Comparison of ENCODE assay signal across 39 cellular contexts in genomic region chr7:8829100-8829499, GRCh38.
"Had no signal": no experiment of that assay in that cellular context is flagged by ENCODE, and none has a peak within 500 bp of the region (broad histone marks: within the 10 kb centered on the region; RNA-seq: fewer than 3 reads in every experiment).

No MANE protein-coding gene starts in this region.

- H3K4me1 Mint-ChIP-seq: activated naive CD4-positive, alpha-beta T cell treated with anti-CD3 and anti-CD28 coated beads, Interleukin-2, amount 10 ng/mL, durations not matched to agents 7 days and 5 days; activated naive CD4-positive, alpha-beta T cell treated with anti-CD3 and anti-CD28 coated beads, Interleukin-2, amount 50 U/mL, for 24 hours; activated naive CD8-positive, alpha-beta T cell treated with anti-CD3 and anti-CD28 coated beads for 36 hours; activated naive CD8-positive, alpha-beta T cell treated with anti-CD3 and anti-CD28 coated beads, Interleukin-2, amount 10 ng/mL, durations not matched to agents 7 days and 5 days; activated naive CD8-positive, alpha-beta T cell treated with anti-CD3 and anti-CD28 coated beads, Interleukin-2, amount 50 U/mL, for 24 hours; activated T-helper 17 cell treated with anti-CD3 and anti-CD28 coated beads, Interleukin-2, amount 50 U/mL, for 72 hours; brain; central memory CD8-positive, alpha-beta T cell had no signal

- H3K9me3 Mint-ChIP-seq: activated naive CD4-positive, alpha-beta T cell treated with anti-CD3 and anti-CD28 coated beads for 36 hours; activated naive CD4-positive, alpha-beta T cell treated with anti-CD3 and anti-CD28 coated beads, Interleukin-2, amount 50 U/mL, for 24 hours; activated T-helper 1 cell treated with anti-CD3 and anti-CD28 coated beads, Interleukin-12 subunit alpha, Interleukin-12 subunit beta, Interleukin-2, Interleukin-4 antibody, amounts not matched to agents 30 ng/mL and 10 ng/mL and 1 ng/mL, durations not matched to agents 14 hours and 24 hours and 36 hours had no signal

- H3K36me3 Mint-ChIP-seq: activated naive CD4-positive, alpha-beta T cell treated with anti-CD3 and anti-CD28 coated beads, Interleukin-2, amount 10 ng/mL, durations not matched to agents 7 days and 5 days; activated naive CD4-positive, alpha-beta T cell treated with anti-CD3 and anti-CD28 coated beads, Interleukin-2, amount 50 U/mL, for 24 hours; activated naive CD4-positive, alpha-beta T cell treated with anti-CD3 and anti-CD28 coated beads, Interleukin-2, amount 50 U/mL, for 72 hours; activated naive CD8-positive, alpha-beta T cell; activated naive CD8-positive, alpha-beta T cell treated with anti-CD3 and anti-CD28 coated beads for 36 hours; activated naive CD8-positive, alpha-beta T cell treated with anti-CD3 and anti-CD28 coated beads, Interleukin-2, amount 10 ng/mL, durations not matched to agents 7 days and 5 days; brain had no signal

- H3K9me3 ChIP-seq: adrenal gland, ascending aorta, body of pancreas, breast epithelium had no signal

- DNase-seq: activated effector memory CD4-positive, alpha-beta T cell treated with anti-CD3 and anti-CD28 coated beads, Interleukin-2, amount 50 U/mL, for 16 hours; activated effector memory CD4-positive, alpha-beta T cell treated with Interleukin-2 at 50 U/mL for 16 hours; activated gamma-delta T cell; activated gamma-delta T cell treated with Interleukin-2 at 50 U/mL for 16 hours; activated naive CD4-positive, alpha-beta T cell; activated naive CD4-positive, alpha-beta T cell treated with anti-CD3 and anti-CD28 coated beads for 36 hours; activated naive CD4-positive, alpha-beta T cell treated with anti-CD3 and anti-CD28 coated beads, Interleukin-2, amount 10 ng/mL, durations not matched to agents 7 days and 5 days; activated naive CD4-positive, alpha-beta T cell treated with anti-CD3 and anti-CD28 coated beads, Interleukin-2, amount 50 U/mL, for 16 hours; activated naive CD4-positive, alpha-beta T cell treated with Interleukin-2 at 50 U/mL for 16 hours; activated naive CD8-positive, alpha-beta T cell treated with anti-CD3 and anti-CD28 coated beads for 36 hours; activated naive CD8-positive, alpha-beta T cell treated with anti-CD3 and anti-CD28 coated beads, Interleukin-2, amount 10 ng/mL, durations not matched to agents 7 days and 5 days; activated naive CD8-positive, alpha-beta T cell treated with anti-CD3 and anti-CD28 coated beads, Interleukin-2, amount 50 U/mL, for 24 hours; activated T-cell treated with anti-CD3 and anti-CD28 coated beads, Interleukin-2, amount 50 U/mL, for 24 hours; activated T-cell treated with anti-CD3 and anti-CD28 coated beads, Interleukin-2, amount 50 U/mL, for 4 hours; activated T-cell treated with anti-CD3 and anti-CD28 coated beads, Interleukin-2, amount 50 U/mL, for 48 hours; activated T-cell treated with anti-CD3 and anti-CD28 coated beads, Interleukin-2, amount 50 U/mL, for 72 hours; adrenal gland; amniotic stem cell; amygdala; anterior cingulate cortex; aorta; body of pancreas; brain microvascular endothelial cell; caudate nucleus; central memory CD4-positive, alpha-beta T cell; cerebellar nuclear complex had no signal

- H3K27ac Mint-ChIP-seq: activated naive CD4-positive, alpha-beta T cell treated with anti-CD3 and anti-CD28 coated beads for 36 hours; activated naive CD4-positive, alpha-beta T cell treated with anti-CD3 and anti-CD28 coated beads, Interleukin-2, amount 50 U/mL, for 24 hours; activated naive CD4-positive, alpha-beta T cell treated with anti-CD3 and anti-CD28 coated beads, Interleukin-2, amount 50 U/mL, for 72 hours; activated naive CD8-positive, alpha-beta T cell; activated naive CD8-positive, alpha-beta T cell treated with anti-CD3 and anti-CD28 coated beads for 36 hours; activated naive CD8-positive, alpha-beta T cell treated with anti-CD3 and anti-CD28 coated beads, Interleukin-2, amount 10 ng/mL, durations not matched to agents 7 days and 5 days; activated naive CD8-positive, alpha-beta T cell treated with anti-CD3 and anti-CD28 coated beads, Interleukin-2, amount 50 U/mL, for 24 hours; activated T-cell treated with anti-CD3 and anti-CD28 coated beads, Interleukin-2, amount 50 U/mL, for 24 hours; activated T-cell treated with anti-CD3 and anti-CD28 coated beads, Interleukin-2, amount 50 U/mL, for 72 hours; activated T-helper 1 cell treated with anti-CD3 and anti-CD28 coated beads, Interleukin-12 subunit alpha, Interleukin-12 subunit beta, Interleukin-2, Interleukin-4 antibody, amounts not matched to agents 30 ng/mL and 10 ng/mL and 1 ng/mL, durations not matched to agents 14 hours and 24 hours and 36 hours; activated T-helper 17 cell treated with anti-CD3 and anti-CD28 coated beads, Interleukin-2, amount 50 U/mL, for 72 hours; activated T-helper 2 cell treated with anti-CD3 and anti-CD28 coated beads, Interferon-gamma antibody, Interleukin-2, Interleukin-4, amounts not matched to agents 10 μg/mL and 5 μg/mL and 100 μg/mL, durations not matched to agents 14 hours and 24 hours and 36 hours; brain had no signal

- FAIRE-seq: astrocyte, bronchial epithelial cell had no signal

- H3K4me3 ChIP-seq: adrenal gland, ascending aorta, body of pancreas, breast epithelium, cardiac muscle cell had no signal

- H3K36me3 ChIP-seq: adrenal gland, ascending aorta, brain microvascular endothelial cell, breast epithelium, cardiac muscle cell had no signal

- H3K4me3 Mint-ChIP-seq: activated naive CD4-positive, alpha-beta T cell treated with anti-CD3 and anti-CD28 coated beads for 36 hours; activated naive CD4-positive, alpha-beta T cell treated with anti-CD3 and anti-CD28 coated beads, Interleukin-2, amount 10 ng/mL, durations not matched to agents 7 days and 5 days; activated naive CD4-positive, alpha-beta T cell treated with anti-CD3 and anti-CD28 coated beads, Interleukin-2, amount 50 U/mL, for 24 hours; activated naive CD8-positive, alpha-beta T cell; activated naive CD8-positive, alpha-beta T cell treated with anti-CD3 and anti-CD28 coated beads for 36 hours; activated naive CD8-positive, alpha-beta T cell treated with anti-CD3 and anti-CD28 coated beads, Interleukin-2, amount 10 ng/mL, durations not matched to agents 7 days and 5 days; activated naive CD8-positive, alpha-beta T cell treated with anti-CD3 and anti-CD28 coated beads, Interleukin-2, amount 50 U/mL, for 24 hours; activated T-cell treated with anti-CD3 and anti-CD28 coated beads, Interleukin-2, amount 50 U/mL, for 24 hours; activated T-cell treated with anti-CD3 and anti-CD28 coated beads, Interleukin-2, amount 50 U/mL, for 4 hours; activated T-cell treated with anti-CD3 and anti-CD28 coated beads, Interleukin-2, amount 50 U/mL, for 72 hours; activated T-helper 1 cell treated with anti-CD3 and anti-CD28 coated beads, Interleukin-12 subunit alpha, Interleukin-12 subunit beta, Interleukin-2, Interleukin-4 antibody, amounts not matched to agents 30 ng/mL and 10 ng/mL and 1 ng/mL, durations not matched to agents 14 hours and 24 hours and 36 hours; activated T-helper 17 cell treated with anti-CD3 and anti-CD28 coated beads, Interleukin-2, amount 50 U/mL, for 72 hours; brain; central memory CD8-positive, alpha-beta T cell had no signal

- H3K27me3 ChIP-seq: adrenal gland, ascending aorta, body of pancreas, brain microvascular endothelial cell, breast epithelium, cardiac muscle cell had no signal

- H3K27ac ChIP-seq: adrenal gland, ascending aorta, body of pancreas, brain microvascular endothelial cell, breast epithelium, cardiac muscle cell had no signal

- ATAC-seq: activated naive CD4-positive, alpha-beta T cell treated with anti-CD3 and anti-CD28 coated beads, Interleukin-2, amount 50 U/mL, for 72 hours; activated naive CD8-positive, alpha-beta T cell treated with anti-CD3 and anti-CD28 coated beads, Interleukin-2, amount 50 U/mL, for 24 hours; activated T-cell treated with anti-CD3 and anti-CD28 coated beads, Interleukin-2, amount 50 U/mL, for 4 hours; activated T-cell treated with anti-CD3 and anti-CD28 coated beads, Interleukin-2, amount 50 U/mL, for 72 hours; activated T-helper 17 cell treated with anti-CD3 and anti-CD28 coated beads, Interleukin-2, amount 50 U/mL, for 72 hours; body of pancreas had no signal

- H3K27me3 Mint-ChIP-seq: activated naive CD4-positive, alpha-beta T cell treated with anti-CD3 and anti-CD28 coated beads, Interleukin-2, amount 10 ng/mL, durations not matched to agents 7 days and 5 days; activated naive CD4-positive, alpha-beta T cell treated with anti-CD3 and anti-CD28 coated beads, Interleukin-2, amount 50 U/mL, for 24 hours; activated naive CD8-positive, alpha-beta T cell; activated naive CD8-positive, alpha-beta T cell treated with anti-CD3 and anti-CD28 coated beads for 36 hours; activated naive CD8-positive, alpha-beta T cell treated with anti-CD3 and anti-CD28 coated beads, Interleukin-2, amount 10 ng/mL, durations not matched to agents 7 days and 5 days; activated naive CD8-positive, alpha-beta T cell treated with anti-CD3 and anti-CD28 coated beads, Interleukin-2, amount 50 U/mL, for 24 hours; activated T-cell treated with anti-CD3 and anti-CD28 coated beads, Interleukin-2, amount 50 U/mL, for 24 hours; activated T-helper 17 cell treated with anti-CD3 and anti-CD28 coated beads, Interleukin-2, amount 50 U/mL, for 72 hours; brain; central memory CD8-positive, alpha-beta T cell had no signal

- H3K4me1 ChIP-seq: adrenal gland, ascending aorta, body of pancreas, breast epithelium had no signal
